2 cellular contexts compared by ENCODE assay signal in genomic region chr3:46141807-46142206, GRCh38.
TF ChIP-seq lines count a peak whose summit lies in the region.

No MANE protein-coding gene starts in this region.

TF ChIP-seq in HepG2, 621 proteins besides CTCF, POLR2A, EP300 and RAD21 (continued from another document):
- no peak for TF ChIP-seq MIER3 (CRISPR knock-in tag; IDR thresholded peaks at IDR 0.05; ENCODE audit: borderline replicate concordance)

TF ChIP-seq in K562, 482 proteins besides CTCF, POLR2A, EP300 and RAD21 (continued from another document):
- TF ChIP-seq, protein P1, sequence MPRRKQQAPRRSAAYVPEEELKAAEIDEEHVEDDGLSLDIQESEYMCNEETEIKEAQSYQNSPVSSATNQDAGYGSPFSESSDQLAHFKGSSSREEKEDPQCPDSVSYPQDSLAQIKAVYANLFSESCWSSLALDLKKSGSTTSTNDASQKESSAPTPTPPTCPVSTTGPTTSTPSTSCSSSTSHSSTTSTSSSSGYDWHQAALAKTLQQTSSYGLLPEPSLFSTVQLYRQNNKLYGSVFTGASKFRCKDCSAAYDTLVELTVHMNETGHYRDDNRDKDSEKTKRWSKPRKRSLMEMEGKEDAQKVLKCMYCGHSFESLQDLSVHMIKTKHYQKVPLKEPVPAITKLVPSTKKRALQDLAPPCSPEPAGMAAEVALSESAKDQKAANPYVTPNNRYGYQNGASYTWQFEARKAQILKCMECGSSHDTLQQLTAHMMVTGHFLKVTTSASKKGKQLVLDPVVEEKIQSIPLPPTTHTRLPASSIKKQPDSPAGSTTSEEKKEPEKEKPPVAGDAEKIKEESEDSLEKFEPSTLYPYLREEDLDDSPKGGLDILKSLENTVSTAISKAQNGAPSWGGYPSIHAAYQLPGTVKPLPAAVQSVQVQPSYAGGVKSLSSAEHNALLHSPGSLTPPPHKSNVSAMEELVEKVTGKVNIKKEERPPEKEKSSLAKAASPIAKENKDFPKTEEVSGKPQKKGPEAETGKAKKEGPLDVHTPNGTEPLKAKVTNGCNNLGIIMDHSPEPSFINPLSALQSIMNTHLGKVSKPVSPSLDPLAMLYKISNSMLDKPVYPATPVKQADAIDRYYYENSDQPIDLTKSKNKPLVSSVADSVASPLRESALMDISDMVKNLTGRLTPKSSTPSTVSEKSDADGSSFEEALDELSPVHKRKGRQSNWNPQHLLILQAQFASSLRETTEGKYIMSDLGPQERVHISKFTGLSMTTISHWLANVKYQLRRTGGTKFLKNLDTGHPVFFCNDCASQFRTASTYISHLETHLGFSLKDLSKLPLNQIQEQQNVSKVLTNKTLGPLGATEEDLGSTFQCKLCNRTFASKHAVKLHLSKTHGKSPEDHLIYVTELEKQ (CRISPR knock-in tag; IDR thresholded peaks at IDR 0.05) = no peak
- TF ChIP-seq PRDM10 (IDR thresholded peaks at IDR 0.05; ENCODE audit: partially characterized antibody) = no peak
